Comparison of ENCODE assay signal across 11 cellular contexts in genomic region chr15:31237042-31237324, GRCh38.
DNase-seq lines count a peak whose midpoint lies in the region; ATAC-seq, FAIRE-seq and TF ChIP-seq lines count a peak whose summit lies in the region.
"Had no signal": no experiment of that assay in that cellular context is flagged by ENCODE, and none has a peak within 500 bp of the region (broad histone marks: within the 10 kb centered on the region; RNA-seq: fewer than 3 reads in every experiment).

No MANE protein-coding gene starts in this region.

- DNase-seq in GM19239 (ENCODE audit: insufficient read length, low spot score) (no peak), right cardiac atrium (peak in 1 of 3 donors; percentile 24), stomach (no peak), C1 segment of cervical spinal cord (lab: John Stamatoyannopoulos, UW) (no peak), AG20443 (ENCODE audit: low spot score) (no peak)
- DNase-seq: activated CD4-positive, alpha-beta T cell treated with anti-CD3 and anti-CD28 coated beads, Interleukin-2, amount 10 ng/mL, durations not matched to agents 24 days and 14 days; activated T-cell treated with anti-CD3 and anti-CD28 coated beads, Interleukin-2, amount 50 U/mL, for 4 hours; T-helper 2 cell had no signal

- 67% methylated on average over 3 of the region's 3 CpGs for whole genome bisulfite sequencing in right cardiac atrium
- 90 to 98% (median 94%) methylated on average over 3 of the region's 3 CpGs for WGBS in stomach, 5 donors

- no peaks in the 10 kb centered on the region for H3K27me3 ChIP-seq in OCI-LY1 (ENCODE audit: insufficient read depth, low read length)
- H3K27me3 ChIP-seq in right cardiac atrium (ENCODE audit: control insufficient read depth, insufficient read depth) = no peaks in the 10 kb centered on the region
- no peaks in the 10 kb centered on the region for H3K27me3 ChIP-seq in stomach

- H3K9me3 ChIP-seq in OCI-LY1 (ENCODE audit: low read length) (no peaks in the 10 kb centered on the region), right cardiac atrium (ENCODE audit: control insufficient read depth, low read length) (no peaks in the 10 kb centered on the region), stomach (no peaks in the 10 kb centered on the region)

- H3K4me2 ChIP-seq in OCI-LY1 (ENCODE audit: low read length) = no peak overlapping the region

- H3K79me2 ChIP-seq in OCI-LY1 (ENCODE audit: insufficient read depth, low read length) = no peaks in the 10 kb centered on the region

- no peaks in the 10 kb centered on the region for H4K20me1 ChIP-seq in OCI-LY1 (ENCODE audit: insufficient read depth, low read length)

- intact Hi-C loops in right cardiac atrium (cut with DNase I) (no loop called here), stomach (cut with DNase I; ENCODE audit: low total_unique reads) (no loop called here)

- H3K9ac ChIP-seq in OCI-LY1 (ENCODE audit: low read length) = no peak overlapping the region

- peak; percentile 64 for FAIRE-seq in GM19239 (lab: Jason Lieb, UNC)
- FAIRE-seq: endometrium had no signal

- H3F3A ChIP-seq in OCI-LY1 (ENCODE audit: insufficient read depth, low read length) = no peaks in the 10 kb centered on the region

- H3K4me1 ChIP-seq in OCI-LY1 (ENCODE audit: insufficient read depth, low read length, severe bottlenecking) (peaks cover 33% of the 10 kb centered on the region), right cardiac atrium (ENCODE audit: control insufficient read depth, insufficient read depth, low read length) (peaks cover 7% of the 10 kb centered on the region), stomach (peaks cover 14 to 29% (median 22%) of the 10 kb centered on the region in 4 donors)

- TF ChIP-seq POLR2A in stomach (IDR thresholded peaks at IDR 0.05) = no peak

- no peaks in the 10 kb centered on the region for H3K9me2 ChIP-seq in OCI-LY1 (ENCODE audit: low read depth, low read length)

- H3K4me3 ChIP-seq in OCI-LY1 (ENCODE audit: low read depth, low read length, poor library complexity, severe bottlenecking) = no peak overlapping the region
- H3K4me3 ChIP-seq in right cardiac atrium (ENCODE audit: low read length) = no peak overlapping the region
- no peak overlapping the region for H3K4me3 ChIP-seq in stomach

- H3K36me3 ChIP-seq in OCI-LY1 (ENCODE audit: insufficient read depth, low read length) (no peaks in the 10 kb centered on the region), stomach (no peaks in the 10 kb centered on the region)

- H3K27ac ChIP-seq in OCI-LY1 (ENCODE audit: low read depth, low read length, poor library complexity, severe bottlenecking) = peak overlapping the region; percentile 72
- H3K27ac ChIP-seq in right cardiac atrium (ENCODE audit: low read length) = peak overlapping the region; percentile 94
- H3K27ac ChIP-seq in stomach = peak overlapping the region; percentile 19 to 87 (median 76)

- no peak overlapping the region for H2AFZ ChIP-seq in OCI-LY1 (ENCODE audit: low read length)

- ATAC-seq in right cardiac atrium (no peak), HG03097 (IDR thresholded peaks at IDR 0.05; ENCODE audit: low FRiP score, unreplicated experiment) (no peak)
- ATAC-seq: activated T-cell treated with anti-CD3 and anti-CD28 coated beads, Interleukin-2, amount 50 U/mL, for 4 hours had no signal

- TF ChIP-seq CTCF in OCI-LY1 (IDR thresholded peaks at IDR 0.05; ENCODE audit: low read length) (no peak), stomach (IDR thresholded peaks at IDR 0.05) (no peak)

- TF ChIP-seq EP300 in stomach (IDR thresholded peaks at IDR 0.05) = no peak
